ENCODE assay signal across 2 cellular contexts in genomic region chr7:151958036-151959010, GRCh38.
TF ChIP-seq lines count a peak whose summit lies in the region.

No MANE protein-coding gene starts in this region.

TF ChIP-seq in HEK293, 187 proteins besides CTCF, POLR2A, EP300 and RAD21:
- TF ChIP-seq SETDB1 (IDR thresholded peaks at IDR 0.05; ENCODE audit: insufficient read length, low read length) (peak; percentile 89), ZNF449 (tag by site-specific recombination; IDR thresholded peaks at IDR 0.05) (no peak), TRIM28 (IDR thresholded peaks at IDR 0.05; ENCODE audit: borderline replicate concordance, low read length) (peak; percentile 97; the same call in 1 of the 2 replicates), ZSCAN4 (tag by site-specific recombination; IDR thresholded peaks at IDR 0.05) (no peak)

TF ChIP-seq in H1, 55 proteins besides CTCF, POLR2A, EP300 and RAD21:
- TF ChIP-seq SIN3A (conservative IDR thresholded peaks at IDR 0.05 in 1 of 2, IDR thresholded peaks at IDR 0.05 in 1 of 2; ENCODE audit: low read depth in 1 of 2, low read length in 2 of 2) (no peak), RXRA (IDR thresholded peaks at IDR 0.05; ENCODE audit: insufficient read depth, low read depth, low read length) (no peak), ATF3 (IDR thresholded peaks at IDR 0.05; ENCODE audit: insufficient read depth, low read depth, low read length) (no peak), CREB1 (IDR thresholded peaks at IDR 0.05) (no peak), KDM4A (IDR thresholded peaks at IDR 0.05; ENCODE audit: low read depth, low read length, severe bottlenecking) (no peak), TAF1 (IDR thresholded peaks at IDR 0.05; ENCODE audit: low read depth, low read length) (no peak), KDM5A (IDR thresholded peaks at IDR 0.05; ENCODE audit: low read length) (no peak), EGR1 (IDR thresholded peaks at IDR 0.05; ENCODE audit: borderline replicate concordance, low read depth, low read length) (no peak), NANOG (IDR thresholded peaks at IDR 0.05; ENCODE audit: insufficient read depth, low read depth, low read length, poor library complexity, severe bottlenecking) (no peak), SAP30 (IDR thresholded peaks at IDR 0.05; ENCODE audit: insufficient read depth, insufficient replicate concordance, low read length) (no peak), CBX5 (IDR thresholded peaks at IDR 0.05; ENCODE audit: low read depth, low read length) (no peak), BCL11A (IDR thresholded peaks at IDR 0.05; ENCODE audit: low read depth in 2 of 2, low read length in 2 of 2) (no peak), MAX (IDR thresholded peaks at IDR 0.05) (no peak), RNF2 (IDR thresholded peaks at IDR 0.05; ENCODE audit: borderline replicate concordance, low read depth, low read length, missing control alignments, poor library complexity, severe bottlenecking) (no peak), ATF2 (IDR thresholded peaks at IDR 0.05; ENCODE audit: low read length) (no peak)
